In genomic region chr1:203628997-203629508, GRCh38 we compare ENCODE assay signal across 8 cellular contexts. TPM values are rescaled to one million over a fixed set of nuclear protein-coding genes. Genes with fewer than 3 reads are reported as not detected.
DNase-seq lines count a peak whose midpoint lies in the region; ATAC-seq and TF ChIP-seq lines count a peak whose summit lies in the region.

No MANE protein-coding gene starts in this region.

- intact Hi-C loops in dorsolateral prefrontal cortex (cut with DNase I) (loop anchor here (2.0 to 10.0 kb wide), 5 partner anchors 38 to 352 kb away; no protein-coding TSS in a partner anchor), natural killer cell (cut with micrococcal nuclease) (loop anchor here (5.0 kb wide), 1 partner anchor 342 kb away; no protein-coding TSS in a partner anchor)

- H3K4me1 Mint-ChIP-seq in CD4-positive, CD25-positive, alpha-beta regulatory T cell = peaks cover 8 to 65% (median 39%) of the 10 kb centered on the region in 4 donors
- H3K4me1 Mint-ChIP-seq in natural killer cell = peaks cover 70 to 75% of the 10 kb centered on the region in 2 donors

- peaks cover 16% of the 10 kb centered on the region for H3K36me3 Mint-ChIP-seq in CD4-positive, CD25-positive, alpha-beta regulatory T cell
- H3K36me3 Mint-ChIP-seq in natural killer cell = no peaks in the 10 kb centered on the region

- peak overlapping the region; percentile 93 for H3K4me3 ChIP-seq in CD4-positive, CD25-positive, alpha-beta regulatory T cell (ENCODE audit: low read depth, low read length)
- H3K4me3 ChIP-seq in dorsolateral prefrontal cortex = peak overlapping the region; percentile 49 to 90 (median 78)

- peak overlapping the region; percentile 88 for H3K27ac ChIP-seq in CD4-positive, CD25-positive, alpha-beta regulatory T cell (ENCODE audit: insufficient read depth, low read length, poor library complexity, severe bottlenecking)
- peak overlapping the region in 58 of 59 donors; percentile 32 to 94 (median 81) for H3K27ac ChIP-seq in dorsolateral prefrontal cortex

- no peaks in the 10 kb centered on the region for H3K9me3 ChIP-seq in CD4-positive, CD25-positive, alpha-beta regulatory T cell (ENCODE audit: control insufficient read depth in 2 of 2, low read length in 2 of 2)

- H3K9me3 Mint-ChIP-seq in CD4-positive, CD25-positive, alpha-beta regulatory T cell = peaks cover 0 to 3% (median 0%) of the 10 kb centered on the region in 7 donors
- H3K9me3 Mint-ChIP-seq in natural killer cell = no peaks in the 10 kb centered on the region

- ATAC-seq in CD4-positive, CD25-positive, alpha-beta regulatory T cell (ENCODE audit: low read depth in 2 of 2) = no peak
- ATAC-seq in natural killer cell (no peak), HG02981 (IDR thresholded peaks at IDR 0.05; ENCODE audit: unreplicated experiment) (no peak), GM18511 (IDR thresholded peaks at IDR 0.05; ENCODE audit: unreplicated experiment) (no peak), GM18870 (IDR thresholded peaks at IDR 0.05; ENCODE audit: unreplicated experiment) (no peak)

- peak overlapping the region; percentile 90 to 100 (median 99) for H3K4me3 Mint-ChIP-seq in CD4-positive, CD25-positive, alpha-beta regulatory T cell
- peak overlapping the region; percentile 98 for H3K4me3 Mint-ChIP-seq in natural killer cell

- TF ChIP-seq CTCF in dorsolateral prefrontal cortex (IDR thresholded peaks at IDR 0.05 in 54 of 56, conservative IDR thresholded peaks at IDR 0.05 in 2 of 56; ENCODE audit: low read depth in 1 of 56, partially characterized antibody in 56 of 56) (no peak), natural killer cell (IDR thresholded peaks at IDR 0.05) (no peak)

- H3K27ac Mint-ChIP-seq in CD4-positive, CD25-positive, alpha-beta regulatory T cell = peak overlapping the region; percentile 96 to 98 (median 97)
- H3K27ac Mint-ChIP-seq in natural killer cell = peak overlapping the region; percentile 85 to 95

- H3K27me3 ChIP-seq in CD4-positive, CD25-positive, alpha-beta regulatory T cell (ENCODE audit: control insufficient read depth, insufficient read depth, low read length) = no peaks in the 10 kb centered on the region
- H3K27me3 ChIP-seq in dorsolateral prefrontal cortex = no peaks in the 10 kb centered on the region

- peaks cover 65% of the 10 kb centered on the region for H3K4me1 ChIP-seq in CD4-positive, CD25-positive, alpha-beta regulatory T cell (ENCODE audit: control insufficient read depth, insufficient read depth, low read length, poor library complexity, severe bottlenecking)

- H3K36me3 ChIP-seq in CD4-positive, CD25-positive, alpha-beta regulatory T cell (ENCODE audit: control insufficient read depth, insufficient read depth, low read length) = peaks cover 9% of the 10 kb centered on the region

- H3K27me3 Mint-ChIP-seq in CD4-positive, CD25-positive, alpha-beta regulatory T cell = no peaks in the 10 kb centered on the region
- H3K27me3 Mint-ChIP-seq in natural killer cell (ENCODE audit: low read depth in 2 of 2) = no peaks in the 10 kb centered on the region

- peak; percentile 16 to 44 (median 16) for DNase-seq in CD4-positive, CD25-positive, alpha-beta regulatory T cell
- DNase-seq in NAMALWA (ENCODE audit: low spot score) = peak; percentile 23
- DNase-seq in dorsolateral prefrontal cortex = no peak
- DNase-seq in natural killer cell = peak; percentile 29
- DNase-seq in islet precursor cell = no peak

RNA-seq across cellular contexts. Expression of gene ATP2B4, which starts 2.4 kb away (rescaled TPM):
- 149 TPM for total RNA-seq in CD4-positive, CD25-positive, alpha-beta regulatory T cell
- polyA plus RNA-seq in CD4-positive, CD25-positive, alpha-beta regulatory T cell = 10 to 100 TPM; 25.8 to 39.6 (median 31.7) TPM
- 100 to 1,000 TPM in 118 of 120 experiments, 10 to 100 TPM in 2; 87.0 to 184 (median 142) TPM for total RNA-seq in dorsolateral prefrontal cortex
- total RNA-seq in natural killer cell = 100 to 1,000 TPM; 175 to 235 (median 196) TPM

Comparison
In these comparisons a context has a peak if more than half of its experiments do, and no peak if none do; other contexts are left out.
1. DNase-seq: peak in CD4-positive, CD25-positive, alpha-beta regulatory T cell (3 of 3), NAMALWA (single experiment) and natural killer cell (single experiment); none in dorsolateral prefrontal cortex (0 of 10) and islet precursor cell (single experiment).